1 cellular context compared by ENCODE assay signal in the genomic region with DNA sequence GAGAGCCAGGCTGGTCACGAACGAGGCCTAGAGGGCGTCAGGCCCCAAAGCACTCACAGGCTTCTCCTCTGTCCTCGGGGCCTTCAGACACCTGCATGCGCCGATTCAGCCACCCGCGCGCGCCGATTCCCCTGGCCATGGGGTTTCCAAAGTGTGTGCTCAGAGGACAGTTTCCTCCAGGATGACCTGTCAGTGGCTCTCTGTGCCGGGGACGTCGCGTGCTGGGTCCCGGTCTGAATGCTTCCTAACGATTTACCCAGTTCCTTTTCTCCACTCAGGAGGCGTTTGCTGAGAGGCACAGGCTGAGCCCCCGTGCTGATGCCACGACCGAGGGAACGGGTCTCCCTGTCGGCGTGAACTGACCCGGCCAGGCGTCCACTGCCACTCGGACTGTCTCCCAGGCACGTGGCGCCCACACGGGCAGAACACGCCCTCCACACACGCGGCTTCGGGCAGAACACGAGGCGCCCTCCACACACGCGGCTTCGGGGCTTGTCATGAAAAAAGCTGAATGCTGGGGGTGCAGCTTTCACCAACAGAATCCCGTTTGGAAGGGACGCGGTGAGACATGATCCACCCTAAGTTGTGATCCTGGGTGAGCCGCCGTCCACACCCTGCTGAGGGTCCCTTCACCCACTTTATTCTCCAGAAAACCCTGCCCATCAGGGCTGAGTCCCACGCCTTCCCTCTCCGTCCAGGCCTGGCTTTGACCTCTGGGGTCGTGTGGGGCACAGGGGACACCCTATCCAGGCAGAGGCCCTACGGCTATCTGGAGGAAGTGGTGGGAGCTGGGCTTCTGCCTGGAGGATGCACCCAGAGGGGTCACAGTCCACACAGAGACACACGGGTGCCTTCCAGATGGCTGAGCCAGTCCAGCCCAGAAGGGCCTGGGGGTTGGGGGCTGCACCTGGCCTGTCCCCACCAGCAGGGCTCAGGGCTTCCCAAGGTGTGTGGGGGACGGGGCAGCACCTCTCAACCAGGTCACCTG.
TF ChIP-seq lines count a peak whose summit lies in the region.

No MANE protein-coding gene starts in this region.

TF ChIP-seq in IMR-90, 13 proteins besides CTCF, POLR2A, EP300 and RAD21:
- TF ChIP-seq SMC3 (IDR thresholded peaks at IDR 0.05; ENCODE audit: low read depth, low read length) (no peak), MAFK (IDR thresholded peaks at IDR 0.05; ENCODE audit: low read depth, low read length) (no peak), RFX5 (IDR thresholded peaks at IDR 0.05; ENCODE audit: low read depth, low read length) (no peak), FOS (IDR thresholded peaks at IDR 0.05; ENCODE audit: low read depth, low read length) (no peak), BHLHE40 (IDR thresholded peaks at IDR 0.05; ENCODE audit: low read depth, low read length) (no peak), CEBPB (IDR thresholded peaks at IDR 0.05; ENCODE audit: low read depth, low read length) (no peak), MAZ (IDR thresholded peaks at IDR 0.05; ENCODE audit: borderline replicate concordance, low read depth, low read length) (no peak), NFE2L2 (IDR thresholded peaks at IDR 0.05; ENCODE audit: low read depth, low read length) (no peak), USF2 (IDR thresholded peaks at IDR 0.05; ENCODE audit: low read depth, low read length) (no peak), CHD1 (IDR thresholded peaks at IDR 0.05; ENCODE audit: low read depth, low read length) (no peak)
